8 cellular contexts compared by ENCODE assay signal in the genomic region with DNA sequence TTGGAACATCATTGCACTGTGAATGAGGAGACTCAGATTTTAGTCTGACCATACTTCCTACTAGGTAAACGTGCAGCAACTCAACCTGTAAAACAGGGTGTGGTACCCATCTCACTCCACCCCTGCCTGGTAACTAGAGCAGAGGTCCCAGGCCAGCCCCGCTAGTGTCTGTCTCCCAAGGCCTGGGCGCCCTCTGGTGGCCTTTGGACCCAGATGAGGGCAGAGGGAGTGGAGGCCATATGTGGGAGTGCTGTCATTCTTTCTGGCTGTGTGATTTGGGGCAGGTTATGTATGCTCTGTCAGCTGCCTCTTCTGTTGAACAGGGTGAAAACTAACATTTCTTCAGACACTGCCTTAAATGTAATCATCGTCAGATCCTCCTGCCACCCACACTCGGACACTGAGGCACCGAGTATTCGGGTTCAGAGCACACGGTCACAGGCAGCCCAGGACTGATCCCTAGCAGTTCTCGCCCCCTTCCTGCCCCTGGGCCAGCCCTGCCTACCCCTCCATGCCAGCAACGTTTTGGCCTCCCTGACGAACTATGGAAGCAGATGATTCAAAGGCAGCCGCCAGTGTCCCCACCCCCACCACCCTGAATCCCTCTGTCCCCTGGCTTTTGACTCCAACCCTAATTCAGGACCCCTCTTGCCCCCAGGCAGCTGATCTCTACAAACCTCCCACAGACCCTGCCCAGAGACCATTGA.
DNase-seq lines count a peak whose midpoint lies in the region; ATAC-seq and TF ChIP-seq lines count a peak whose summit lies in the region.

No MANE protein-coding gene starts in this region.

- no peak overlapping the region for H3K4me3 ChIP-seq in DND-41 (ENCODE audit: low read depth in 1 of 2, low read length in 2 of 2)
- no peak overlapping the region for H3K4me3 ChIP-seq in fibroblast of the aortic adventitia (ENCODE audit: low read depth, low read length)

- H3K36me3 ChIP-seq in DND-41 (ENCODE audit: insufficient read depth, low read length), result peaks cover 86% of the 10 kb centered on the region

- H3K4me2 ChIP-seq in DND-41 (ENCODE audit: insufficient read depth, low read length), result no peak overlapping the region

- H4K20me1 ChIP-seq in DND-41 (ENCODE audit: insufficient read depth, low read length), result peaks cover 33% of the 10 kb centered on the region

- ATAC-seq in DND-41 (ENCODE audit: insufficient read depth, low read depth) (peak; percentile 98), GM21723 (IDR thresholded peaks at IDR 0.05; ENCODE audit: unreplicated experiment) (peak; percentile 87)

- no peak overlapping the region for H2AFZ ChIP-seq in DND-41 (ENCODE audit: low read depth, low read length)

- H3K27ac ChIP-seq in DND-41 (ENCODE audit: low read length), result no peak overlapping the region

- H3K79me2 ChIP-seq in DND-41 (ENCODE audit: insufficient read depth, low read length), result peaks cover 37% of the 10 kb centered on the region

- DNase-seq in DND-41 (peak; percentile 81), KG1 (lab: John Stamatoyannopoulos, UW) (peak; percentile 61), RPMI7951 (ENCODE audit: low read depth) (peak; percentile 66), fibroblast of the aortic adventitia (ENCODE audit: low read depth) (peak; percentile 70), non-pigmented ciliary epithelial cell (ENCODE audit: low read depth) (peak; percentile 14), superior temporal gyrus (ENCODE audit: extremely low spot score) (peak; percentile 82)
- peak; percentile 70 to 75 for DNase-seq in activated T-helper 1 cell treated with anti-CD3 and anti-CD28 coated beads, Interleukin-2, amount 50 U/mL, for 16 hours (ENCODE audit: low read depth in 1 of 2, low spot score in 1 of 2)

- H3K27me3 ChIP-seq in DND-41 (ENCODE audit: insufficient read depth, low read length, poor library complexity), result no peaks in the 10 kb centered on the region

- H3K9me3 ChIP-seq in DND-41 (ENCODE audit: insufficient read depth, low read length, severe bottlenecking), result no peaks in the 10 kb centered on the region

- TF ChIP-seq CTCF in DND-41 (IDR thresholded peaks at IDR 0.05; ENCODE audit: borderline replicate concordance, extremely low read depth, low read length, poor library complexity, severe bottlenecking), result peak; percentile 89
- TF ChIP-seq CTCF in fibroblast of the aortic adventitia (IDR thresholded peaks at IDR 0.05; ENCODE audit: insufficient read depth, low read length), result peak; percentile 87

- H3K9ac ChIP-seq in DND-41 (ENCODE audit: low read depth, low read length), result no peak overlapping the region

- H3K4me1 ChIP-seq in DND-41 (ENCODE audit: insufficient read depth, low read length), result peaks cover 3% of the 10 kb centered on the region

Comparison
In these comparisons a context has a peak if more than half of its experiments do, and no peak if none do; other contexts are left out.
1. DNase-seq: peak in every context shown above with its lines; median percentile 82 in superior temporal gyrus; 81 in DND-41; 72 in activated T-helper 1 cell treated with anti-CD3 and anti-CD28 coated beads, Interleukin-2, amount 50 U/mL, for 16 hours; 70 in fibroblast of the aortic adventitia; 66 in RPMI7951; 61 in KG1; 14 in non-pigmented ciliary epithelial cell.